In genomic region chr9:129611302-129611800, GRCh38 we compare ENCODE assay signal across 1 cellular context.
TF ChIP-seq lines count a peak whose summit lies in the region.

No MANE protein-coding gene starts in this region.

TF ChIP-seq in HCT116, 20 proteins besides CTCF, POLR2A, EP300 and RAD21 (continued from another document):
- TF ChIP-seq, protein P1, sequence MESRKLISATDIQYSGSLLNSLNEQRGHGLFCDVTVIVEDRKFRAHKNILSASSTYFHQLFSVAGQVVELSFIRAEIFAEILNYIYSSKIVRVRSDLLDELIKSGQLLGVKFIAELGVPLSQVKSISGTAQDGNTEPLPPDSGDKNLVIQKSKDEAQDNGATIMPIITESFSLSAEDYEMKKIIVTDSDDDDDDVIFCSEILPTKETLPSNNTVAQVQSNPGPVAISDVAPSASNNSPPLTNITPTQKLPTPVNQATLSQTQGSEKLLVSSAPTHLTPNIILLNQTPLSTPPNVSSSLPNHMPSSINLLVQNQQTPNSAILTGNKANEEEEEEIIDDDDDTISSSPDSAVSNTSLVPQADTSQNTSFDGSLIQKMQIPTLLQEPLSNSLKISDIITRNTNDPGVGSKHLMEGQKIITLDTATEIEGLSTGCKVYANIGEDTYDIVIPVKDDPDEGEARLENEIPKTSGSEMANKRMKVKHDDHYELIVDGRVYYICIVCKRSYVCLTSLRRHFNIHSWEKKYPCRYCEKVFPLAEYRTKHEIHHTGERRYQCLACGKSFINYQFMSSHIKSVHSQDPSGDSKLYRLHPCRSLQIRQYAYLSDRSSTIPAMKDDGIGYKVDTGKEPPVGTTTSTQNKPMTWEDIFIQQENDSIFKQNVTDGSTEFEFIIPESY (IDR thresholded peaks at IDR 0.05; ENCODE audit: extremely low read depth, insufficient replicate concordance, low read length) = no peak
- TF ChIP-seq REST (IDR thresholded peaks at IDR 0.05; ENCODE audit: low read depth) = no peak
- no peak for TF ChIP-seq ZNF274 (IDR thresholded peaks at IDR 0.05; ENCODE audit: low read depth, low read length)
- TF ChIP-seq SIN3A (IDR thresholded peaks at IDR 0.05; ENCODE audit: low read depth) = no peak
- TF ChIP-seq, protein P2, sequence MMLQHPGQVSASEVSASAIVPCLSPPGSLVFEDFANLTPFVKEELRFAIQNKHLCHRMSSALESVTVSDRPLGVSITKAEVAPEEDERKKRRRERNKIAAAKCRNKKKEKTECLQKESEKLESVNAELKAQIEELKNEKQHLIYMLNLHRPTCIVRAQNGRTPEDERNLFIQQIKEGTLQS (IDR thresholded peaks at IDR 0.05) = no peak
- TF ChIP-seq TCF7L2 (IDR thresholded peaks at IDR 0.05; ENCODE audit: borderline replicate concordance, extremely low read depth, insufficient read depth, insufficient read length) = no peak
- no peak for TF ChIP-seq CEBPB (IDR thresholded peaks at IDR 0.05; ENCODE audit: low read depth)
- TF ChIP-seq ZFX (IDR thresholded peaks at IDR 0.05) = no peak
- TF ChIP-seq SP1 (IDR thresholded peaks at IDR 0.05; ENCODE audit: low read depth) = no peak
- no peak for TF ChIP-seq JUND (IDR thresholded peaks at IDR 0.05)
